Comparison of ENCODE assay signal across 1 cellular context in genomic region chr11:71240865-71241691, GRCh38.
TF ChIP-seq lines count a peak whose summit lies in the region.

No MANE protein-coding gene starts in this region.

TF ChIP-seq in HepG2, 621 proteins besides CTCF, POLR2A, EP300 and RAD21 (continued from another document and continues in another):
- TF ChIP-seq ZNF574 (CRISPR knock-in tag; IDR thresholded peaks at IDR 0.05) (peak; percentile 81), CREM (IDR thresholded peaks at IDR 0.05) (peak; percentile 76), CREM (CRISPR knock-in tag; IDR thresholded peaks at IDR 0.05) (no peak), JUN (CRISPR knock-in tag; IDR thresholded peaks at IDR 0.05) (peak; percentile 82), IKZF1 (IDR thresholded peaks at IDR 0.05) (no peak), ZNF350 (CRISPR knock-in tag; IDR thresholded peaks at IDR 0.05; ENCODE audit: borderline replicate concordance, low read depth) (peak; percentile 96), ZNF777 (CRISPR knock-in tag; IDR thresholded peaks at IDR 0.05) (no peak), HNF1A (IDR thresholded peaks at IDR 0.05; ENCODE audit: low read depth) (peak; percentile 61), HNF1A (CRISPR knock-in tag; IDR thresholded peaks at IDR 0.05; ENCODE audit: borderline replicate concordance) (peak; percentile 66; the same call in 1 of the 2 replicates), ELF3 (CRISPR knock-in tag; IDR thresholded peaks at IDR 0.05) (peak; percentile 91), PITX1 (CRISPR knock-in tag; IDR thresholded peaks at IDR 0.05) (peak; percentile 91), ZNF644 (CRISPR knock-in tag; IDR thresholded peaks at IDR 0.05; ENCODE audit: low read depth) (peak; percentile 56; the same call in 1 of the 2 replicates), E2F1 (CRISPR knock-in tag; IDR thresholded peaks at IDR 0.05) (no peak; the same call in 1 of the 2 replicates), GATA4 (IDR thresholded peaks at IDR 0.05; ENCODE audit: borderline replicate concordance, low read depth) (peak; percentile 81; the same call in 1 of the 2 replicates), ZBTB3 (CRISPR knock-in tag; IDR thresholded peaks at IDR 0.05; ENCODE audit: borderline replicate concordance, low read depth) (no peak), TBX2 (CRISPR knock-in tag; IDR thresholded peaks at IDR 0.05; ENCODE audit: borderline replicate concordance) (peak; percentile 93), ZFYVE20 (CRISPR knock-in tag; IDR thresholded peaks at IDR 0.05; ENCODE audit: borderline replicate concordance, low read depth) (no peak), ZNF205 (CRISPR knock-in tag; IDR thresholded peaks at IDR 0.05) (peak; percentile 77), HHEX (CRISPR knock-in tag; IDR thresholded peaks at IDR 0.05) (peak; percentile 59; the same call in 1 of the 2 replicates), ZBTB42 (CRISPR knock-in tag; IDR thresholded peaks at IDR 0.05) (no peak), MED13 (CRISPR knock-in tag; IDR thresholded peaks at IDR 0.05) (0 out of 2 replicates have a peak, but pooled peaks have one; percentile 47), PATZ1 (CRISPR knock-in tag; IDR thresholded peaks at IDR 0.05) (peak; percentile 90), ZNF747 (CRISPR knock-in tag; IDR thresholded peaks at IDR 0.05; ENCODE audit: borderline replicate concordance) (peak; percentile 75), SOX5 (CRISPR knock-in tag; IDR thresholded peaks at IDR 0.05; ENCODE audit: borderline replicate concordance) (peak; percentile 87), ZNF768 (CRISPR knock-in tag; IDR thresholded peaks at IDR 0.05) (peak; percentile 21; the same call in 1 of the 2 replicates), ZNF503 (CRISPR knock-in tag; IDR thresholded peaks at IDR 0.05) (peak; percentile 93), NFIB (CRISPR knock-in tag; IDR thresholded peaks at IDR 0.05; ENCODE audit: borderline replicate concordance) (no peak), ELF1 (CRISPR knock-in tag; IDR thresholded peaks at IDR 0.05) (peak; percentile 77), HDAC6 (IDR thresholded peaks at IDR 0.05; ENCODE audit: low read depth, low read length) (no peak), MIER3 (CRISPR knock-in tag; IDR thresholded peaks at IDR 0.05; ENCODE audit: borderline replicate concordance) (peak; percentile 81; the same call in 1 of the 2 replicates), TFDP2 (CRISPR knock-in tag; IDR thresholded peaks at IDR 0.05) (peak; percentile 77), DDIT3 (CRISPR knock-in tag; IDR thresholded peaks at IDR 0.05) (no peak), ATF6 (CRISPR knock-in tag; conservative IDR thresholded peaks at IDR 0.05) (0 out of 2 replicates have a peak, but pooled peaks have one; percentile 85), TCF7L2 (IDR thresholded peaks at IDR 0.05; ENCODE audit: low read depth, low read length) (no peak), CCDC6 (CRISPR knock-in tag; IDR thresholded peaks at IDR 0.05) (no peak), ZNF552 (CRISPR knock-in tag; IDR thresholded peaks at IDR 0.05; ENCODE audit: borderline replicate concordance) (no peak), NONO (IDR thresholded peaks at IDR 0.05) (no peak), NONO (CRISPR knock-in tag; conservative IDR thresholded peaks at IDR 0.05) (peak; percentile 57; the same call in 1 of the 2 replicates), ZNF672 (CRISPR knock-in tag; IDR thresholded peaks at IDR 0.05) (no peak), KLF16 (CRISPR knock-in tag; IDR thresholded peaks at IDR 0.05) (peak in 1 of 2 experiments; percentile 84; a peak in 2 of 4 replicates), ZNF746 (CRISPR knock-in tag; IDR thresholded peaks at IDR 0.05) (peak; percentile 77; the same call in 1 of the 2 replicates), TGIF2 (CRISPR knock-in tag; IDR thresholded peaks at IDR 0.05) (peak; percentile 78; the same call in 1 of the 2 replicates), PRMT3 (CRISPR knock-in tag; IDR thresholded peaks at IDR 0.05; ENCODE audit: borderline replicate concordance, low read depth) (no peak), ZEB1 (IDR thresholded peaks at IDR 0.05; ENCODE audit: insufficient replicate concordance, low read depth) (no peak), ZNF496 (CRISPR knock-in tag; IDR thresholded peaks at IDR 0.05; ENCODE audit: insufficient replicate concordance) (no peak), SKIL (CRISPR knock-in tag; IDR thresholded peaks at IDR 0.05; ENCODE audit: borderline replicate concordance) (no peak), RFXAP (CRISPR knock-in tag; IDR thresholded peaks at IDR 0.05; ENCODE audit: borderline replicate concordance) (peak; percentile 75; the same call in 1 of the 2 replicates), FOXA1 (IDR thresholded peaks at IDR 0.05) (no peak), FOXA1 (CRISPR knock-in tag; IDR thresholded peaks at IDR 0.05) (peak; percentile 69; the same call in 1 of the 2 replicates), ZNF431 (CRISPR knock-in tag; IDR thresholded peaks at IDR 0.05; ENCODE audit: borderline replicate concordance, low read depth) (peak; percentile 67; the same call in 1 of the 2 replicates), ZNF17 (CRISPR knock-in tag; IDR thresholded peaks at IDR 0.05) (no peak)
